Comparison of ENCODE assay signal across 29 cellular contexts in genomic region chr22:49021926-49022815, GRCh38.
DNase-seq lines count a peak whose midpoint lies in the region; ATAC-seq, FAIRE-seq and TF ChIP-seq lines count a peak whose summit lies in the region.
"Had no signal": no experiment of that assay in that cellular context is flagged by ENCODE, and none has a peak within 500 bp of the region (broad histone marks: within the 10 kb centered on the region; RNA-seq: fewer than 3 reads in every experiment).

No MANE protein-coding gene starts in this region.

- no peak overlapping the region for H4K8ac ChIP-seq in mesenchymal stem cell (ENCODE audit: low read length)

- peak overlapping the region; percentile 1 for H2AFZ ChIP-seq in mesenchymal stem cell (ENCODE audit: low read depth, low read length)
- H2AFZ ChIP-seq: parathyroid adenoma had no signal

- H3K4me3 ChIP-seq in mesenchymal stem cell (ENCODE audit: insufficient read depth in 1 of 2, low read depth in 1 of 2, low read length in 2 of 2) = no peak overlapping the region
- no peak overlapping the region for H3K4me3 ChIP-seq in tibial artery
- H3K4me3 ChIP-seq: cardiac muscle cell, mucosa of descending colon had no signal

- no peak overlapping the region for H2BK15ac ChIP-seq in mesenchymal stem cell (ENCODE audit: low read depth, poor library complexity, severe bottlenecking)

- no peak overlapping the region for H2BK12ac ChIP-seq in mesenchymal stem cell (ENCODE audit: low read length in 2 of 2)

- intact Hi-C loops in cardiac septum (cut with DNase I) = no loop called here
- intact Hi-C loops in Right ventricle myocardium inferior (cut with DNase I) = no loop called here
- intact Hi-C loops in tibial artery (cut with DNase I; ENCODE audit: low total_unique reads) = no loop called here

- no peaks in the 10 kb centered on the region for H3K36me3 ChIP-seq in mesenchymal stem cell (ENCODE audit: control insufficient read depth in 1 of 2, insufficient read depth in 2 of 2, low read depth in 1 of 2, low read length in 2 of 2)
- H3K36me3 ChIP-seq in tibial artery = no peaks in the 10 kb centered on the region
- H3K36me3 ChIP-seq: cardiac muscle cell had no signal

- H3K9me3 ChIP-seq in mesenchymal stem cell (ENCODE audit: control insufficient read depth, low read length) = no peaks in the 10 kb centered on the region
- H3K9me3 ChIP-seq in tibial artery = no peaks in the 10 kb centered on the region
- H3K9me3 ChIP-seq: mucosa of descending colon had no signal

- ATAC-seq in Right ventricle myocardium inferior = no peak
- no peak for ATAC-seq in central memory CD8-positive, alpha-beta T cell (replicated peaks; ENCODE audit: extremely low read depth, poor library complexity, severe bottlenecking)
- ATAC-seq: activated CD8-positive, alpha-beta memory T cell treated with anti-CD3 and anti-CD28 coated beads, Interleukin-2, amount 10 ng/mL, durations not matched to agents 7 days and 5 days; mucosa of descending colon; Panc1 had no signal

- H3K27me3 ChIP-seq in mesenchymal stem cell (ENCODE audit: control insufficient read depth in 1 of 2, insufficient read depth in 1 of 2, low read length in 2 of 2) = no peaks in the 10 kb centered on the region
- H3K27me3 ChIP-seq in tibial artery = peaks cover 0 to 3% of the 10 kb centered on the region in 2 donors
- H3K27me3 ChIP-seq: cardiac muscle cell had no signal

- no peak overlapping the region for H4K91ac ChIP-seq in mesenchymal stem cell (ENCODE audit: low read length)

- H3K27ac Mint-ChIP-seq in central memory CD8-positive, alpha-beta T cell (ENCODE audit: low read depth) = peak overlapping the region; percentile 49
- H3K27ac Mint-ChIP-seq: activated CD8-positive, alpha-beta memory T cell treated with anti-CD3 and anti-CD28 coated beads, Interleukin-2, amount 10 ng/mL, durations not matched to agents 7 days and 5 days; activated naive CD8-positive, alpha-beta T cell; B cell; CD8-positive, alpha-beta memory T cell; immature natural killer cell; nephron progenitor cell had no signal

- H3K4me2 ChIP-seq in mesenchymal stem cell (ENCODE audit: low read length, poor library complexity, severe bottlenecking) = no peak overlapping the region

- H3K27me3 Mint-ChIP-seq in central memory CD8-positive, alpha-beta T cell = peaks cover 15% of the 10 kb centered on the region
- H3K27me3 Mint-ChIP-seq: activated naive CD8-positive, alpha-beta T cell; B cell had no signal

- H3K4me1 Mint-ChIP-seq in central memory CD8-positive, alpha-beta T cell = no peaks in the 10 kb centered on the region
- H3K4me1 Mint-ChIP-seq: activated CD8-positive, alpha-beta memory T cell treated with anti-CD3 and anti-CD28 coated beads, Interleukin-2, amount 10 ng/mL, durations not matched to agents 7 days and 5 days; B cell; CD8-positive, alpha-beta memory T cell; immature natural killer cell had no signal

- no peaks in the 10 kb centered on the region for H3K79me1 ChIP-seq in mesenchymal stem cell (replicated peaks; ENCODE audit: low read length, poor library complexity, severe bottlenecking)

- no peaks in the 10 kb centered on the region for H3K36me3 Mint-ChIP-seq in central memory CD8-positive, alpha-beta T cell (ENCODE audit: insufficient read depth)
- H3K36me3 Mint-ChIP-seq: activated CD8-positive, alpha-beta memory T cell treated with anti-CD3 and anti-CD28 coated beads, Interleukin-2, amount 10 ng/mL, durations not matched to agents 7 days and 5 days; activated naive CD8-positive, alpha-beta T cell; CD8-positive, alpha-beta memory T cell; immature natural killer cell had no signal

- FAIRE-seq in GM19239 (lab: Jason Lieb, UNC) = no peak
- FAIRE-seq: endothelial cell of umbilical vein had no signal

- H3K23ac ChIP-seq in mesenchymal stem cell (ENCODE audit: low read length in 2 of 2) = no peak overlapping the region

- TF ChIP-seq CTCF in tibial artery (IDR thresholded peaks at IDR 0.05) = no peak

- 80% methylated on average over 23 of the region's 23 CpGs for WGBS in mesenchymal stem cell

- no peaks in the 10 kb centered on the region for H3K9me3 Mint-ChIP-seq in central memory CD8-positive, alpha-beta T cell
- H3K9me3 Mint-ChIP-seq: CD8-positive, alpha-beta memory T cell; H9; immature natural killer cell; nephron progenitor cell had no signal

- H2BK5ac ChIP-seq in mesenchymal stem cell (ENCODE audit: low read depth, low read length, poor library complexity, severe bottlenecking) = no peak overlapping the region

- no peak overlapping the region for H3K4ac ChIP-seq in mesenchymal stem cell (ENCODE audit: low read depth in 1 of 2, low read length in 2 of 2)

- H3K4me1 ChIP-seq in mesenchymal stem cell (ENCODE audit: control insufficient read depth, insufficient read depth, low read depth, low read length) (no peaks in the 10 kb centered on the region), tibial artery (no peaks in the 10 kb centered on the region)
- H3K4me1 ChIP-seq: parathyroid adenoma had no signal

- H3K27ac ChIP-seq in mesenchymal stem cell (ENCODE audit: low read length, poor library complexity, severe bottlenecking) = no peak overlapping the region
- H3K27ac ChIP-seq in tibial artery = no peak overlapping the region
- H3K27ac ChIP-seq: cardiac muscle cell, parathyroid adenoma had no signal

- no peak overlapping the region for H3K9ac ChIP-seq in mesenchymal stem cell (ENCODE audit: low read length)
- H3K9ac ChIP-seq: parathyroid adenoma had no signal

- H3K14ac ChIP-seq in mesenchymal stem cell (ENCODE audit: low read length in 2 of 2) = no peak overlapping the region

- no peak overlapping the region for H3K4me3 Mint-ChIP-seq in central memory CD8-positive, alpha-beta T cell
- H3K4me3 Mint-ChIP-seq: activated CD8-positive, alpha-beta memory T cell treated with anti-CD3 and anti-CD28 coated beads, Interleukin-2, amount 10 ng/mL, durations not matched to agents 7 days and 5 days; activated naive CD8-positive, alpha-beta T cell; B cell; CD8-positive, alpha-beta memory T cell; H9; immature natural killer cell; nephron progenitor cell had no signal

- H2AK5ac ChIP-seq in mesenchymal stem cell (ENCODE audit: low read length, severe bottlenecking) = no peak overlapping the region

- DNase-seq in cardiac septum (ENCODE audit: low spot score) = peak; percentile 69
- no peak for DNase-seq in Right ventricle myocardium inferior (ENCODE audit: missing footprints)
- no peak for DNase-seq in central memory CD8-positive, alpha-beta T cell (ENCODE audit: low spot score in 2 of 2)
- DNase-seq in mesenchymal stem cell = no peak
- peak; percentile 1 to 59 for DNase-seq in tibial artery
- DNase-seq in GM19239 (ENCODE audit: insufficient read length, low spot score) = no peak
- DNase-seq in HUDEP-2 (lab: John Stamatoyannopoulos, UW; ENCODE audit: unreplicated experiment in 76 of 76) = no peak
- DNase-seq in AML-193 (lab: John Stamatoyannopoulos, UW) = no peak
- DNase-seq: activated CD4-positive, CD25-positive, alpha-beta regulatory T cell; activated CD8-positive, alpha-beta memory T cell treated with anti-CD3 and anti-CD28 coated beads, Interleukin-2, amount 10 ng/mL, durations not matched to agents 7 days and 5 days; DMS153; hypothalamus; immature natural killer cell; NCI-H1092 treated with DMSO at 0.1 percent for 48 hours; NCI-H2029; NCI-H526; nephron progenitor cell; stimulated activated CD4-positive, alpha-beta T cell treated with anti-CD3 and anti-CD28 coated beads, Interleukin-15, amount 100 ng/mL, for 24 hours; stimulated activated naive CD4-positive, alpha-beta T cell treated with Interleukin-2 at 50 U/mL for 16 hours; SW 1271 had no signal

- no peak overlapping the region for H2BK120ac ChIP-seq in mesenchymal stem cell (ENCODE audit: low read depth, low read length)

- no peak overlapping the region for H3K18ac ChIP-seq in mesenchymal stem cell (ENCODE audit: low read depth in 1 of 2, low read length in 2 of 2)

Comparison
In these comparisons a context has a peak if more than half of its experiments do, and no peak if none do; other contexts are left out.
1. DNase-seq: peak in cardiac septum (single experiment) and tibial artery (2 of 2); none in Right ventricle myocardium inferior (single experiment), central memory CD8-positive, alpha-beta T cell (0 of 2), mesenchymal stem cell (single experiment), GM19239 (single experiment), HUDEP-2 (0 of 76) and AML-193 (0 of 2).